Comparison of ENCODE assay signal across 9 cellular contexts in genomic region chr2:96895709-96896651, GRCh38. TPM values are rescaled to one million over a fixed set of nuclear protein-coding genes. Genes with fewer than 3 reads are reported as not detected.
A peak's percentile ranks its signal among the peaks of the same experiment; 100 is the strongest.
DNase-seq lines count a peak whose midpoint lies in the region; ATAC-seq and TF ChIP-seq lines count a peak whose summit lies in the region.
"Had no signal": no experiment of that assay in that cellular context is flagged by ENCODE, and none has a peak within 500 bp of the region (broad histone marks: within the 10 kb centered on the region; RNA-seq: fewer than 3 reads in every experiment).

No MANE protein-coding gene starts in this region.

- no peaks in the 10 kb centered on the region for H3K79me1 ChIP-seq in mesendoderm (ENCODE audit: low read length)

- H4K5ac ChIP-seq in mesendoderm (ENCODE audit: low read length): no peak overlapping the region

- peak overlapping the region in 4 of 8 donors; percentile 36 to 64 (median 41) for H3K4me3 Mint-ChIP-seq in CD4-positive, alpha-beta memory T cell
- H3K4me3 Mint-ChIP-seq in activated CD4-positive, alpha-beta memory T cell treated with anti-CD3 and anti-CD28 coated beads for 36 hours: no peak overlapping the region

- intact Hi-C loops in CD4-positive, alpha-beta memory T cell (cut with micrococcal nuclease): no loop called here
- intact Hi-C loops in activated CD4-positive, alpha-beta memory T cell treated with anti-CD3 and anti-CD28 coated beads for 36 hours (cut with micrococcal nuclease): no loop called here
- intact Hi-C loops in Right ventricle myocardium inferior (cut with DNase I): no loop called here

- DNase-seq in CD4-positive, alpha-beta memory T cell: no peak
- DNase-seq in activated CD4-positive, alpha-beta memory T cell treated with anti-CD3 and anti-CD28 coated beads for 36 hours: peak; percentile 34
- no peak for DNase-seq in mesendoderm
- no peak for DNase-seq in cerebellum (ENCODE audit: low spot score)
- DNase-seq in Right ventricle myocardium inferior (ENCODE audit: missing footprints): no peak
- DNase-seq: stimulated activated CD4-positive, alpha-beta T cell treated with anti-CD3 and anti-CD28 coated beads, Interleukin-2, amount 100 ng/mL, for 48 hours had no signal

- H3K9me2 ChIP-seq in Loucy (replicated peaks; ENCODE audit: low read depth, low read length): no peaks in the 10 kb centered on the region

- no peak overlapping the region for H2BK5ac ChIP-seq in mesendoderm (ENCODE audit: low read length)

- no peaks in the 10 kb centered on the region for H4K20me1 ChIP-seq in Loucy (ENCODE audit: insufficient read depth, low read length, poor library complexity, severe bottlenecking)

- H2BK15ac ChIP-seq in mesendoderm (replicated peaks; ENCODE audit: low read depth): no peak overlapping the region

- no peak overlapping the region for H3K18ac ChIP-seq in mesendoderm (ENCODE audit: low read length)

- peak overlapping the region; percentile 42 to 92 (median 79) for H3K27ac Mint-ChIP-seq in CD4-positive, alpha-beta memory T cell
- H3K27ac Mint-ChIP-seq in activated CD4-positive, alpha-beta memory T cell treated with anti-CD3 and anti-CD28 coated beads for 36 hours: no peak overlapping the region

- H3K36me3 ChIP-seq in CD4-positive, alpha-beta memory T cell (ENCODE audit: insufficient read depth, low read length): no peaks in the 10 kb centered on the region
- H3K36me3 ChIP-seq in Loucy (ENCODE audit: insufficient read depth, low read length): no peaks in the 10 kb centered on the region
- no peaks in the 10 kb centered on the region for H3K36me3 ChIP-seq in mesendoderm (ENCODE audit: control insufficient read depth, insufficient read depth, low read length)

- H3K4me3 ChIP-seq in CD4-positive, alpha-beta memory T cell (ENCODE audit: low read length in 2 of 2): no peak overlapping the region
- H3K4me3 ChIP-seq in Loucy (ENCODE audit: low read length, poor library complexity, severe bottlenecking) (no peak overlapping the region), mesendoderm (ENCODE audit: low read length) (no peak overlapping the region)

- POLR2A ChIA-PET in CD4-positive, alpha-beta memory T cell (lab: Charles Lee; ENCODE audit: partially characterized antibody): interaction anchor here (0.8 to 3.2 kb wide), 8 partner anchors 8 to 38 kb away, joined by 3 to 23 read pairs (median 5); partner anchors contain the start of gene ANKRD39
- POLR2A ChIA-PET in activated CD4-positive, alpha-beta memory T cell treated with anti-CD3 and anti-CD28 coated beads for 36 hours (lab: Charles Lee): no interaction called here

- peak overlapping the region; percentile 48; the same call in 1 of the 2 replicates for H2AFZ ChIP-seq in Loucy (ENCODE audit: low read length)

- peaks cover 47% of the 10 kb centered on the region for H3K4me1 ChIP-seq in CD4-positive, alpha-beta memory T cell (ENCODE audit: insufficient read depth, low read length)
- H3K4me1 ChIP-seq in Loucy (ENCODE audit: insufficient read depth, low read length, poor library complexity, severe bottlenecking) (peaks cover 36% of the 10 kb centered on the region), mesendoderm (ENCODE audit: control insufficient read depth, low read depth, low read length) (peaks cover 10% of the 10 kb centered on the region)

- H3F3A ChIP-seq in Loucy (ENCODE audit: low read depth): no peaks in the 10 kb centered on the region

- no peak overlapping the region for H4K8ac ChIP-seq in mesendoderm (ENCODE audit: low read depth, low read length)

- peak overlapping the region; percentile 51 for H3K4me2 ChIP-seq in Loucy (ENCODE audit: low read depth, low read length, poor library complexity, severe bottlenecking)
- no peak overlapping the region for H3K4me2 ChIP-seq in mesendoderm (ENCODE audit: low read length)

- ATAC-seq in HG03280 (IDR thresholded peaks at IDR 0.05; ENCODE audit: unreplicated experiment) (no peak), HG03521 (IDR thresholded peaks at IDR 0.05; ENCODE audit: unreplicated experiment) (no peak), Right ventricle myocardium inferior (no peak)

- H3K27me3 ChIP-seq in CD4-positive, alpha-beta memory T cell (ENCODE audit: insufficient read depth, low read length): no peaks in the 10 kb centered on the region
- H3K27me3 ChIP-seq in Loucy (ENCODE audit: insufficient read depth, low read length, poor library complexity, severe bottlenecking): no peaks in the 10 kb centered on the region
- no peaks in the 10 kb centered on the region for H3K27me3 ChIP-seq in mesendoderm (ENCODE audit: insufficient read depth, low read length, poor library complexity)

- H3K23ac ChIP-seq in mesendoderm (ENCODE audit: low read length): no peak overlapping the region

- H2AK5ac ChIP-seq in mesendoderm (ENCODE audit: low read length): peak overlapping the region; percentile 38

- H3K27me3 Mint-ChIP-seq in CD4-positive, alpha-beta memory T cell: no peaks in the 10 kb centered on the region
- H3K27me3 Mint-ChIP-seq in activated CD4-positive, alpha-beta memory T cell treated with anti-CD3 and anti-CD28 coated beads for 36 hours: no peaks in the 10 kb centered on the region

- no peak overlapping the region for H2BK120ac ChIP-seq in mesendoderm (ENCODE audit: low read depth, low read length)

- no peak overlapping the region for H3K56ac ChIP-seq in mesendoderm (ENCODE audit: low read length)

- no peak overlapping the region for H3K4ac ChIP-seq in mesendoderm (ENCODE audit: low read depth, low read length)

- H3K27ac ChIP-seq in CD4-positive, alpha-beta memory T cell (ENCODE audit: low read depth, low read length): no peak overlapping the region
- no peak overlapping the region for H3K27ac ChIP-seq in mesendoderm (ENCODE audit: low read depth, low read length)

- CTCF ChIA-PET in CD4-positive, alpha-beta memory T cell (lab: Charles Lee; ENCODE audit: partially characterized antibody): interaction anchor here (0.9 to 2.6 kb wide), 5 partner anchors 11 to 55 kb away, joined by 3 to 11 read pairs (median 4); partner anchors contain the start of gene ANKRD39
- CTCF ChIA-PET in activated CD4-positive, alpha-beta memory T cell treated with anti-CD3 and anti-CD28 coated beads for 36 hours (lab: Charles Lee): no interaction called here

- H3K9me3 ChIP-seq in CD4-positive, alpha-beta memory T cell (ENCODE audit: control insufficient read depth in 1 of 2, low read length in 2 of 2): no peaks in the 10 kb centered on the region
- H3K9me3 ChIP-seq in Loucy (ENCODE audit: insufficient read depth, low read depth, low read length): no peaks in the 10 kb centered on the region

- no peaks in the 10 kb centered on the region for H3K79me2 ChIP-seq in Loucy (ENCODE audit: insufficient read depth, low read length)
- H3K79me2 ChIP-seq in mesendoderm (ENCODE audit: control insufficient read depth, insufficient read depth, low read length): no peaks in the 10 kb centered on the region

- no peaks in the 10 kb centered on the region for H3K9me3 Mint-ChIP-seq in CD4-positive, alpha-beta memory T cell
- no peaks in the 10 kb centered on the region for H3K9me3 Mint-ChIP-seq in activated CD4-positive, alpha-beta memory T cell treated with anti-CD3 and anti-CD28 coated beads for 36 hours

- no peaks in the 10 kb centered on the region for H3K36me3 Mint-ChIP-seq in CD4-positive, alpha-beta memory T cell
- H3K36me3 Mint-ChIP-seq in activated CD4-positive, alpha-beta memory T cell treated with anti-CD3 and anti-CD28 coated beads for 36 hours: no peaks in the 10 kb centered on the region

- H3K9ac ChIP-seq in Loucy (ENCODE audit: low read depth, low read length, poor library complexity, severe bottlenecking) (peak overlapping the region; percentile 38), mesendoderm (ENCODE audit: low read length) (no peak overlapping the region)

- TF ChIP-seq CTCF in Loucy (conservative IDR thresholded peaks at IDR 0.05; ENCODE audit: low read length): no peak

- peaks cover 34 to 63% (median 46%) of the 10 kb centered on the region in 4 donors for H3K4me1 Mint-ChIP-seq in CD4-positive, alpha-beta memory T cell
- peaks cover 47% of the 10 kb centered on the region for H3K4me1 Mint-ChIP-seq in activated CD4-positive, alpha-beta memory T cell treated with anti-CD3 and anti-CD28 coated beads for 36 hours (ENCODE audit: low read depth)

- no CpG with 5 or more reads among the region's 18 CpGs for WGBS in mesendoderm (ENCODE audit: extremely low coverage, insufficient coverage, low lambda C conversion rate)

RNA-seq across cellular contexts. Expression of gene SEMA4C, which starts 26.1 kb away (rescaled TPM):
- 10 to 100 TPM; 72.6 to 77.0 TPM for total RNA-seq in CD4-positive, alpha-beta memory T cell
- 1 to 10 TPM; 2.3 to 8.1 TPM for polyA plus RNA-seq in CD4-positive, alpha-beta memory T cell
- 10 to 100 TPM; 13.9 to 18.8 TPM for total RNA-seq in activated CD4-positive, alpha-beta memory T cell treated with anti-CD3 and anti-CD28 coated beads for 36 hours
- 32.1 TPM for polyA plus RNA-seq in mesendoderm (2013, experiment 1 of 2)
- polyA plus RNA-seq in mesendoderm (2013, experiment 2 of 2): 31.2 TPM
- total RNA-seq in cerebellum: 51.0 TPM
- total RNA-seq in Right ventricle myocardium inferior: 22.7 TPM

RNA-seq across cellular contexts. Expression of gene ANKRD39, which starts 38.2 kb away (rescaled TPM):
- 10 to 100 TPM; 24.4 to 24.5 TPM for total RNA-seq in CD4-positive, alpha-beta memory T cell
- polyA plus RNA-seq in CD4-positive, alpha-beta memory T cell: 10 to 100 TPM; 18.7 to 42.5 TPM
- total RNA-seq in activated CD4-positive, alpha-beta memory T cell treated with anti-CD3 and anti-CD28 coated beads for 36 hours: 10 to 100 TPM; 29.0 to 35.1 TPM
- 14.2 TPM for polyA plus RNA-seq in mesendoderm (2013, experiment 1 of 2)
- polyA plus RNA-seq in mesendoderm (2013, experiment 2 of 2): 13.8 TPM
- 13.2 TPM for total RNA-seq in cerebellum
- total RNA-seq in Right ventricle myocardium inferior: 17.4 TPM

RNA-seq across cellular contexts. Expression of gene ANKRD23, which starts 52.2 kb away (rescaled TPM):
- total RNA-seq in CD4-positive, alpha-beta memory T cell: 10 to 100 TPM; 19.4 to 19.7 TPM
- 1 to 10 TPM in 1 of 2 donors, not detected in 1; 1.5 TPM for polyA plus RNA-seq in CD4-positive, alpha-beta memory T cell
- total RNA-seq in activated CD4-positive, alpha-beta memory T cell treated with anti-CD3 and anti-CD28 coated beads for 36 hours: 1 to 10 TPM; 5.8 to 7.6 TPM
- 0.86 TPM for polyA plus RNA-seq in mesendoderm (2013, experiment 1 of 2)
- polyA plus RNA-seq in mesendoderm (2013, experiment 2 of 2): 1.7 TPM
- total RNA-seq in cerebellum: 8.0 TPM
- 12.7 TPM for total RNA-seq in Right ventricle myocardium inferior
